Comparison of ENCODE assay signal across 8 cellular contexts in genomic region chr1:157193702-157194391, GRCh38. TPM values are rescaled to one million over a fixed set of nuclear protein-coding genes. Genes with fewer than 3 reads are reported as not detected.
DNase-seq lines count a peak whose midpoint lies in the region; ATAC-seq and TF ChIP-seq lines count a peak whose summit lies in the region.

No MANE protein-coding gene starts in this region.

- DNase-seq in ELR (ENCODE audit: low read depth) (peak; percentile 70), LNCaP clone FGC (ENCODE audit: low read depth) (peak; percentile 11), RPMI7951 (ENCODE audit: low read depth) (peak; percentile 46), right cardiac atrium (peak; percentile 43 to 77 (median 76)), smooth muscle cell of the brain vasculature (ENCODE audit: low read depth, low spot score) (peak; percentile 63)
- peak; percentile 43 for DNase-seq in activated naive CD4-positive, alpha-beta T cell treated with Interleukin-2 at 50 U/mL for 16 hours

- ATAC-seq in right cardiac atrium: no peak
- ATAC-seq in HG03175 (IDR thresholded peaks at IDR 0.05; ENCODE audit: unreplicated experiment): no peak
- ATAC-seq in HG02938 (IDR thresholded peaks at IDR 0.05; ENCODE audit: unreplicated experiment): no peak

- H3K9me3 ChIP-seq in right cardiac atrium (ENCODE audit: control insufficient read depth, low read length): no peaks in the 10 kb centered on the region

- no peaks in the 10 kb centered on the region for H3K4me1 ChIP-seq in right cardiac atrium (ENCODE audit: control insufficient read depth, insufficient read depth, low read length)

- no peaks in the 10 kb centered on the region for H3K27me3 ChIP-seq in right cardiac atrium (ENCODE audit: control insufficient read depth, insufficient read depth)

- intact Hi-C loops in right cardiac atrium (cut with DNase I): loop anchor here in 3 of 4 donors (5.0 kb wide), 2 partner anchors 293 to 303 kb away; no protein-coding TSS in a partner anchor

- TF ChIP-seq CTCF in LNCaP clone FGC (IDR thresholded peaks at IDR 0.05; ENCODE audit: control insufficient read depth, extremely low read depth, insufficient read depth): peak; percentile 72

- no peak overlapping the region for H3K4me3 ChIP-seq in LNCaP clone FGC (ENCODE audit: low read depth, low read length)
- no peak overlapping the region for H3K4me3 ChIP-seq in right cardiac atrium (ENCODE audit: low read length)

- H3K27ac ChIP-seq in right cardiac atrium (ENCODE audit: low read length): no peak overlapping the region

- 42% methylated on average over 20 of the region's 20 CpGs for WGBS in right cardiac atrium

RNA-seq across cellular contexts. Expression of gene ETV3, which starts 55.7 kb away (rescaled TPM):
- total RNA-seq in RPMI7951 (2014; rRNA removed; shearing (Covaris generic)): 7.2 and 7.9 TPM in 2 replicates
- total RNA-seq in right cardiac atrium: 10 to 100 TPM; 18.2 to 22.9 (median 19.1) TPM
- polyA plus RNA-seq in right cardiac atrium: 6.5 TPM

Comparison
In these comparisons a context has a peak if more than half of its experiments do, and no peak if none do; other contexts are left out.
1. DNase-seq: peak in every context shown above with its lines; median percentile 76 in right cardiac atrium; 70 in ELR; 63 in smooth muscle cell of the brain vasculature; 46 in RPMI7951; 43 in activated naive CD4-positive, alpha-beta T cell treated with Interleukin-2 at 50 U/mL for 16 hours; 11 in LNCaP clone FGC.